ENCODE assay signal across 12 cellular contexts in genomic region chr6:131910219-131910589, GRCh38. TPM values are rescaled to one million over a fixed set of nuclear protein-coding genes. Genes with fewer than 3 reads are reported as not detected.
DNase-seq lines count a peak whose midpoint lies in the region; ATAC-seq and TF ChIP-seq lines count a peak whose summit lies in the region.
"Had no signal": no experiment of that assay in that cellular context is flagged by ENCODE, and none has a peak within 500 bp of the region (broad histone marks: within the 10 kb centered on the region; RNA-seq: fewer than 3 reads in every experiment).

No MANE protein-coding gene starts in this region.

- ATAC-seq in GM18519 (IDR thresholded peaks at IDR 0.05; ENCODE audit: low FRiP score, unreplicated experiment) (peak; percentile 16), GM21717 (IDR thresholded peaks at IDR 0.05; ENCODE audit: unreplicated experiment) (peak; percentile 16), HG03439 (IDR thresholded peaks at IDR 0.05; ENCODE audit: unreplicated experiment) (peak; percentile 17)

- H3K27me3 Mint-ChIP-seq in mesothelial cell of epicardium (ENCODE audit: low read depth), result peaks cover 25% of the 10 kb centered on the region

- no peak overlapping the region for H3K4me3 ChIP-seq in spleen
- H3K4me3 ChIP-seq: adrenal gland, thyroid gland had no signal

- no peaks in the 10 kb centered on the region for H3K36me3 Mint-ChIP-seq in mesothelial cell of epicardium

- H3K9me3 ChIP-seq in spleen, result no peaks in the 10 kb centered on the region
- H3K9me3 ChIP-seq: adrenal gland, thyroid gland had no signal

- H3K9me3 Mint-ChIP-seq in mesothelial cell of epicardium, result no peaks in the 10 kb centered on the region

- peaks cover 0 to 11% (median 0%) of the 10 kb centered on the region in 6 donors for H3K4me1 ChIP-seq in spleen
- H3K4me1 ChIP-seq: adrenal gland, thyroid gland had no signal

- no peak for DNase-seq in mesothelial cell of epicardium (ENCODE audit: low spot score in 2 of 2, unreplicated experiment in 2 of 2)
- DNase-seq in GF-D8 (lab: John Stamatoyannopoulos, UW), result no peak
- no peak for DNase-seq in anterior cingulate cortex (lab: John Stamatoyannopoulos, UW)
- no peak for DNase-seq in COR-L47 (lab: John Stamatoyannopoulos, UW)
- DNase-seq in spleen, result no peak
- DNase-seq: NCI-H510A had no signal

- H3K4me1 Mint-ChIP-seq in mesothelial cell of epicardium, result no peaks in the 10 kb centered on the region

- TF ChIP-seq POLR2A in spleen (IDR thresholded peaks at IDR 0.05), result no peak

- WGBS in spleen, 5 donors, result 85 to 98% (median 90%) methylated on average over 1 of the region's 1 CpG

- peaks cover 0 to 53% (median 1%) of the 10 kb centered on the region in 7 donors for H3K27me3 ChIP-seq in spleen (replicated peaks in 1 of 7)
- H3K27me3 ChIP-seq: adrenal gland, thyroid gland had no signal

- TF ChIP-seq CTCF in mesothelial cell of epicardium (IDR thresholded peaks at IDR 0.05; ENCODE audit: unreplicated experiment) (peak; percentile 4), spleen (IDR thresholded peaks at IDR 0.05 in 8 of 11, conservative IDR thresholded peaks at IDR 0.05 in 3 of 11) (peak in 5 of 11 experiments; percentile 3 to 42 (median 24))

- H3K27ac ChIP-seq in spleen, result no peak overlapping the region
- H3K27ac ChIP-seq: adrenal gland, thyroid gland had no signal

- intact Hi-C loops in spleen (cut with DNase I; ENCODE audit: low total_unique reads), result loop anchor here (10.0 kb wide), 1 partner anchor 215 kb away; no protein-coding TSS in a partner anchor

- H3K4me3 Mint-ChIP-seq in mesothelial cell of epicardium, result no peak overlapping the region

- H3K36me3 ChIP-seq in spleen, result no peaks in the 10 kb centered on the region
- H3K36me3 ChIP-seq: adrenal gland, thyroid gland had no signal

- H3K27ac Mint-ChIP-seq in mesothelial cell of epicardium, result no peak overlapping the region
- H3K27ac Mint-ChIP-seq: T-helper 17 cell had no signal

RNA-seq across cellular contexts. Expression of gene CCN2, which starts 41.0 kb away (rescaled TPM):
- total RNA-seq in mesothelial cell of epicardium (683 to 766 TPM (median 697 TPM) in 3 replicates), spleen (100 to 1,000 TPM; 253 to 556 (median 319) TPM)
- polyA plus RNA-seq in spleen, result 100 to 1,000 TPM in 1 of 3 donors, 10 to 100 TPM in 2; 20.6 to 115 (median 74.2) TPM
